Comparison of ENCODE assay signal across 8 cellular contexts in genomic region chr21:43893536-43894205, GRCh38.
A peak's percentile ranks its signal among the peaks of the same experiment; 100 is the strongest.
DNase-seq lines count a peak whose midpoint lies in the region; ATAC-seq and TF ChIP-seq lines count a peak whose summit lies in the region.

No MANE protein-coding gene starts in this region.

- no peak for ATAC-seq in GM21381 (IDR thresholded peaks at IDR 0.05; ENCODE audit: unreplicated experiment)

- no peaks in the 10 kb centered on the region for H3K27me3 Mint-ChIP-seq in stimulated activated naive CD8-positive, alpha-beta T cell treated with anti-CD3 and anti-CD28 coated beads, Interleukin-15, Interleukin-2, amounts not matched to agents 100 ng/mL and 50 ng/mL, for 24 hours

- H3K4me1 Mint-ChIP-seq in stimulated activated naive CD8-positive, alpha-beta T cell treated with anti-CD3 and anti-CD28 coated beads, Interleukin-15, Interleukin-2, amounts not matched to agents 100 ng/mL and 50 ng/mL, for 24 hours (ENCODE audit: low read depth): peaks cover 48% of the 10 kb centered on the region

- H3K9me3 Mint-ChIP-seq in stimulated activated naive CD8-positive, alpha-beta T cell treated with anti-CD3 and anti-CD28 coated beads, Interleukin-15, Interleukin-2, amounts not matched to agents 100 ng/mL and 50 ng/mL, for 24 hours: no peaks in the 10 kb centered on the region

- DNase-seq in activated T-cell treated with anti-CD3 and anti-CD28 coated beads for 48 hours (ENCODE audit: low read depth): peak; percentile 38
- no peak for DNase-seq in activated T-cell treated with anti-CD3 and anti-CD28 coated beads for 4 hours
- DNase-seq in NCI-H2227 (lab: John Stamatoyannopoulos, UW; ENCODE audit: unreplicated experiment): peak; percentile 18
- peak; percentile 44 to 63 for DNase-seq in erythroblast (lab: John Stamatoyannopoulos, UW)
- no peak for DNase-seq in midbrain (lab: John Stamatoyannopoulos, UW)
- DNase-seq in kidney glomerular epithelial cell (lab: John Stamatoyannopoulos, UW): no peak

- peak overlapping the region; percentile 68 for H3K27ac Mint-ChIP-seq in stimulated activated naive CD8-positive, alpha-beta T cell treated with anti-CD3 and anti-CD28 coated beads, Interleukin-15, Interleukin-2, amounts not matched to agents 100 ng/mL and 50 ng/mL, for 24 hours

- peak overlapping the region; percentile 76 for H3K4me3 Mint-ChIP-seq in stimulated activated naive CD8-positive, alpha-beta T cell treated with anti-CD3 and anti-CD28 coated beads, Interleukin-15, Interleukin-2, amounts not matched to agents 100 ng/mL and 50 ng/mL, for 24 hours

- H3K36me3 Mint-ChIP-seq in stimulated activated naive CD8-positive, alpha-beta T cell treated with anti-CD3 and anti-CD28 coated beads, Interleukin-15, Interleukin-2, amounts not matched to agents 100 ng/mL and 50 ng/mL, for 24 hours (ENCODE audit: low read depth): peaks cover 29% of the 10 kb centered on the region

- no peak for TF ChIP-seq POLR2A in erythroblast (IDR thresholded peaks at IDR 0.05; ENCODE audit: low read length)

Comparison
In these comparisons a context has a peak if more than half of its experiments do, and no peak if none do; other contexts are left out.
1. DNase-seq: peak in activated T-cell treated with anti-CD3 and anti-CD28 coated beads for 48 hours (single experiment), NCI-H2227 (single experiment) and erythroblast (2 of 2); none in activated T-cell treated with anti-CD3 and anti-CD28 coated beads for 4 hours (single experiment), midbrain (single experiment) and kidney glomerular epithelial cell (single experiment).